22 cellular contexts compared by ENCODE assay signal in the genomic region with DNA sequence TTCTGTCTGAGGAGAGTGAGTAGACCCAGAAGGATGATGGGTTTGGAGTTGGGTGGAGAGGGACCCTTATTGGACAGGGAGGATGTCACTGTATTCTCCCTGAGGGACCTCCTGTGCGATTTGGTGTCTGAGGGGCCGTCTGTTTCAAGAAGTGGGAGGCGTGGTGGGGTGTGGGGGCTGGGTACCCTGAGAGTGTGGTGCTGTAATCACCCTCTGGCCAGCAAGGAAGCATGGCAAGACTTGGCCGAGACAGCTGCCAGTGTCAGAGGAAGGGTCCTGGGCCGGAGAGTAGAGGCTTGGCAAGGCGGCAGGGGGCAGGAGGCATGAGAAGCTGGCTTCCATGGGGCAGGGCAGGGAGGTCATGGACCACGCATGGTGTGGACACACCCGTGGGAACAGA.
"Had no signal": no experiment of that assay in that cellular context is flagged by ENCODE, and none has a peak within 500 bp of the region (broad histone marks: within the 10 kb centered on the region; RNA-seq: fewer than 3 reads in every experiment).

No MANE protein-coding gene starts in this region.

- DNase-seq: activated B cell treated with CpG ODN at 0.5 μM for 24 hours; activated CD4-positive, alpha-beta T cell treated with anti-CD3 and anti-CD28 coated beads for 1 hour; activated CD4-positive, alpha-beta T cell treated with anti-CD3 and anti-CD28 coated beads, Interleukin-2, amount 10 ng/mL, durations not matched to agents 24 days and 14 days; activated CD4-positive, alpha-beta T cell treated with anti-CD3 and anti-CD28 coated beads, Interleukin-2, amount 50 U/mL, for 48 hours; activated CD8-positive, alpha-beta memory T cell treated with anti-CD3 and anti-CD28 coated beads, Interleukin-2, amount 10 ng/mL, durations not matched to agents 7 days and 5 days; activated effector memory CD4-positive, alpha-beta T cell treated with anti-CD3 and anti-CD28 coated beads, Interleukin-2, amount 50 U/mL, for 16 hours; activated naive CD4-positive, alpha-beta T cell treated with Interleukin-2 at 50 U/mL for 16 hours; activated naive CD8-positive, alpha-beta T cell treated with anti-CD3 and anti-CD28 coated beads, Interleukin-2, amount 50 U/mL, for 24 hours; activated T-cell treated with anti-CD3 and anti-CD28 coated beads, Interleukin-2, amount 50 U/mL, for 4 hours; amygdala; NCI-H1092; NCI-H1417; NCI-H2029 treated with DMSO at 0.1 percent for 48 hours; NCI-H345; NCI-H510A; NCI-H526 treated with DMSO at 0.1 percent for 48 hours; NCI-H82; SIG-M5; T-helper 17 cell; T-helper 9 cell had no signal

- H3K27ac ChIP-seq: KMS-11 had no signal

- H3K4me1 Mint-ChIP-seq: activated B cell treated with CpG ODN at 0.5 μM for 24 hours; activated CD4-positive, alpha-beta T cell treated with anti-CD3 and anti-CD28 coated beads, Interleukin-2, amount 10 ng/mL, durations not matched to agents 24 days and 14 days; activated CD8-positive, alpha-beta memory T cell treated with anti-CD3 and anti-CD28 coated beads, Interleukin-2, amount 10 ng/mL, durations not matched to agents 7 days and 5 days; T-helper 17 cell had no signal

- H3K9me3 Mint-ChIP-seq: activated CD4-positive, alpha-beta T cell treated with anti-CD3 and anti-CD28 coated beads, Interleukin-2, amount 10 ng/mL, durations not matched to agents 24 days and 14 days had no signal

- H3K27me3 Mint-ChIP-seq: activated B cell treated with CpG ODN at 0.5 μM for 24 hours; activated CD4-positive, alpha-beta T cell treated with anti-CD3 and anti-CD28 coated beads, Interleukin-2, amount 10 ng/mL, durations not matched to agents 24 days and 14 days; activated CD8-positive, alpha-beta memory T cell treated with anti-CD3 and anti-CD28 coated beads, Interleukin-2, amount 10 ng/mL, durations not matched to agents 7 days and 5 days; T-helper 17 cell had no signal

- H3K4me3 Mint-ChIP-seq: activated B cell treated with CpG ODN at 0.5 μM for 24 hours; activated CD4-positive, alpha-beta T cell treated with anti-CD3 and anti-CD28 coated beads, Interleukin-2, amount 10 ng/mL, durations not matched to agents 24 days and 14 days; activated CD8-positive, alpha-beta memory T cell treated with anti-CD3 and anti-CD28 coated beads, Interleukin-2, amount 10 ng/mL, durations not matched to agents 7 days and 5 days; activated naive CD8-positive, alpha-beta T cell treated with anti-CD3 and anti-CD28 coated beads, Interleukin-2, amount 50 U/mL, for 24 hours; activated T-cell treated with anti-CD3 and anti-CD28 coated beads, Interleukin-2, amount 50 U/mL, for 4 hours; T-helper 17 cell had no signal

- H3K36me3 Mint-ChIP-seq: activated CD8-positive, alpha-beta memory T cell treated with anti-CD3 and anti-CD28 coated beads, Interleukin-2, amount 10 ng/mL, durations not matched to agents 7 days and 5 days; activated naive CD4-positive, alpha-beta T cell treated with anti-CD3 and anti-CD28 coated beads, Interleukin-2, amount 50 U/mL, for 72 hours had no signal

- H3K27ac Mint-ChIP-seq: activated B cell treated with CpG ODN at 0.5 μM for 24 hours; activated CD4-positive, alpha-beta T cell treated with anti-CD3 and anti-CD28 coated beads, Interleukin-2, amount 10 ng/mL, durations not matched to agents 24 days and 14 days; activated CD8-positive, alpha-beta memory T cell treated with anti-CD3 and anti-CD28 coated beads, Interleukin-2, amount 10 ng/mL, durations not matched to agents 7 days and 5 days; activated naive CD4-positive, alpha-beta T cell treated with anti-CD3 and anti-CD28 coated beads, Interleukin-2, amount 50 U/mL, for 72 hours; activated naive CD8-positive, alpha-beta T cell treated with anti-CD3 and anti-CD28 coated beads, Interleukin-2, amount 50 U/mL, for 24 hours; T-helper 17 cell had no signal
